8 cellular contexts compared by ENCODE assay signal in genomic region chr9:89999534-90000370, GRCh38.
A peak's percentile ranks its signal among the peaks of the same experiment; 100 is the strongest.
DNase-seq lines count a peak whose midpoint lies in the region; ATAC-seq, FAIRE-seq and TF ChIP-seq lines count a peak whose summit lies in the region.

No MANE protein-coding gene starts in this region.

- no peaks in the 10 kb centered on the region for H3K9me3 Mint-ChIP-seq in activated T-helper 17 cell treated with anti-CD3 and anti-CD28 coated beads, Interleukin-2, amount 50 U/mL, for 72 hours

- H3K9me3 ChIP-seq in A549, result no peaks in the 10 kb centered on the region

- H3K27ac ChIP-seq in A549, result peak overlapping the region; percentile 76 to 85
- H3K27ac ChIP-seq in foreskin keratinocyte, result no peak overlapping the region

- DNase-seq in A549 (ENCODE audit: low read depth in 1 of 2, low spot score in 1 of 2) (peak; percentile 18 to 68), NCI-H526 (lab: John Stamatoyannopoulos, UW) (peak; percentile 45 to 56), foreskin keratinocyte (no peak), renal cortical epithelial cell (ENCODE audit: low read depth) (peak; percentile 56), kidney glomerular epithelial cell (lab: John Stamatoyannopoulos, UW) (no peak)

- TF ChIP-seq RAD21 in A549 (conservative IDR thresholded peaks at IDR 0.05 in 1 of 2, IDR thresholded peaks at IDR 0.05 in 1 of 2), result peak in 1 of 2 experiments; percentile 26; a peak in 1 of 5 replicates

- TF ChIP-seq EP300 in A549 (IDR thresholded peaks at IDR 0.05), result no peak

- FAIRE-seq in A549 (lab: Jason Lieb, UNC), result no peak

- H3K4me3 Mint-ChIP-seq in activated T-helper 17 cell treated with anti-CD3 and anti-CD28 coated beads, Interleukin-2, amount 50 U/mL, for 72 hours, result peak overlapping the region; percentile 66

- peak; percentile 77 to 93 for ATAC-seq in A549
- ATAC-seq in HG03135 (IDR thresholded peaks at IDR 0.05; ENCODE audit: unreplicated experiment), result peak; percentile 97
- ATAC-seq in activated T-helper 17 cell treated with anti-CD3 and anti-CD28 coated beads, Interleukin-2, amount 50 U/mL, for 72 hours (replicated peaks), result peak; percentile 88
- peak; percentile 37 for ATAC-seq in foreskin keratinocyte

- H3K4me1 ChIP-seq in A549 (peaks cover 28% of the 10 kb centered on the region), foreskin keratinocyte (peaks cover 8% of the 10 kb centered on the region)

- H3K4me1 Mint-ChIP-seq in activated T-helper 17 cell treated with anti-CD3 and anti-CD28 coated beads, Interleukin-2, amount 50 U/mL, for 72 hours, result peaks cover 17% of the 10 kb centered on the region

- no peak for TF ChIP-seq POLR2A in A549 (IDR thresholded peaks at IDR 0.05; ENCODE audit: low read length)
- peak; percentile 40 for TF ChIP-seq POLR2A in GM18951 (IDR thresholded peaks at IDR 0.05; ENCODE audit: extremely low read depth, insufficient read depth, insufficient read length)

- no peaks in the 10 kb centered on the region for H3K36me3 Mint-ChIP-seq in activated T-helper 17 cell treated with anti-CD3 and anti-CD28 coated beads, Interleukin-2, amount 50 U/mL, for 72 hours (ENCODE audit: low read depth)

- H3K27ac Mint-ChIP-seq in activated T-helper 17 cell treated with anti-CD3 and anti-CD28 coated beads, Interleukin-2, amount 50 U/mL, for 72 hours, result peak overlapping the region; percentile 39

- peaks cover 3% of the 10 kb centered on the region for H3K27me3 ChIP-seq in foreskin keratinocyte

- H3K4me2 ChIP-seq in A549, result peak overlapping the region; percentile 93

- in situ Hi-C loops in GM18951 (cut with MboI; ENCODE audit: low sequenced_read_pairs, unreplicated experiment), result no loop called here

- TF ChIP-seq CTCF in A549 (IDR thresholded peaks at IDR 0.05) (no peak), foreskin keratinocyte (conservative IDR thresholded peaks at IDR 0.05) (no peak)

- H3K27me3 Mint-ChIP-seq in activated T-helper 17 cell treated with anti-CD3 and anti-CD28 coated beads, Interleukin-2, amount 50 U/mL, for 72 hours, result no peaks in the 10 kb centered on the region

- POLR2A ChIA-PET in A549 (lab: Yijun Ruan, JAX), result no interaction called here

- H3K4me3 ChIP-seq in A549, result peak overlapping the region; percentile 22; the same call in 2 of the 3 replicates

- CTCF ChIA-PET in A549 (lab: Yijun Ruan, JAX), result interaction anchor here (0.5 to 1.7 kb wide), 8 partner anchors 8 to 406 kb away, joined by 3 to 4 read pairs (median 3); no protein-coding TSS in a partner anchor

- WGBS in A549 (ENCODE audit: missing lambda C conversion rate), result 21% methylated on average over 12 of the region's 12 CpGs

TF ChIP-seq in A549, 52 proteins besides CTCF, POLR2A, EP300 and RAD21:
- no peak for TF ChIP-seq PBX3 (IDR thresholded peaks at IDR 0.05)
- no peak for TF ChIP-seq KDM1A (IDR thresholded peaks at IDR 0.05; ENCODE audit: low read depth)
- no peak for TF ChIP-seq ZFP36 (IDR thresholded peaks at IDR 0.05; ENCODE audit: borderline replicate concordance, partially characterized antibody)
- TF ChIP-seq USF2 (IDR thresholded peaks at IDR 0.05), result no peak
- no peak for TF ChIP-seq JUN (IDR thresholded peaks at IDR 0.05)
- TF ChIP-seq HMGXB4 (CRISPR knock-in tag; IDR thresholded peaks at IDR 0.05; ENCODE audit: borderline replicate concordance), result no peak
- no peak for TF ChIP-seq KDM5A (IDR thresholded peaks at IDR 0.05)
- TF ChIP-seq NR3C1 (IDR thresholded peaks at IDR 0.05), result no peak
- no peak for TF ChIP-seq BHLHE40 (IDR thresholded peaks at IDR 0.05; ENCODE audit: low read depth, low read length)
- TF ChIP-seq GATA3 (IDR thresholded peaks at IDR 0.05; ENCODE audit: borderline replicate concordance), result no peak
- TF ChIP-seq TP53 (CRISPR knock-in tag; IDR thresholded peaks at IDR 0.05), result no peak
- peak; percentile 25; the same call in 1 of the 3 replicates for TF ChIP-seq SMC3 (IDR thresholded peaks at IDR 0.05)
- TF ChIP-seq BCL3 (IDR thresholded peaks at IDR 0.05), result no peak
- peak; percentile 63; the same call in 1 of the 2 replicates for TF ChIP-seq MAX (IDR thresholded peaks at IDR 0.05)
- TF ChIP-seq POLR2AphosphoS2 (conservative IDR thresholded peaks at IDR 0.05; ENCODE audit: low read length), result no peak
- no peak for TF ChIP-seq ELK1 (IDR thresholded peaks at IDR 0.05; ENCODE audit: low read depth, low read length)
- no peak for TF ChIP-seq TFCP2L1 (CRISPR knock-in tag; IDR thresholded peaks at IDR 0.05)
- TF ChIP-seq MYC (IDR thresholded peaks at IDR 0.05; ENCODE audit: borderline replicate concordance, low read length), result 0 out of 2 replicates have a peak, but pooled peaks have one; percentile 37
- no peak for TF ChIP-seq EHF (CRISPR knock-in tag; IDR thresholded peaks at IDR 0.05)
- TF ChIP-seq RNF2 (IDR thresholded peaks at IDR 0.05; ENCODE audit: borderline replicate concordance, low read depth), result no peak
- TF ChIP-seq FOXS1 (CRISPR knock-in tag; IDR thresholded peaks at IDR 0.05), result peak; percentile 80; the same call in 1 of the 2 replicates
- no peak for TF ChIP-seq CHD4 (IDR thresholded peaks at IDR 0.05; ENCODE audit: borderline replicate concordance)
- TF ChIP-seq MAZ (IDR thresholded peaks at IDR 0.05; ENCODE audit: borderline replicate concordance, low read depth, low read length), result no peak
- TF ChIP-seq ATOH8 (CRISPR knock-in tag; IDR thresholded peaks at IDR 0.05; ENCODE audit: low read depth), result no peak
- no peak for TF ChIP-seq SREBF2 (IDR thresholded peaks at IDR 0.05)

Comparison
In these comparisons a context has a peak if more than half of its experiments do, and no peak if none do; other contexts are left out.
1. ATAC-seq: peak in every context shown above with its lines; median percentile 97 in HG03135; 88 in activated T-helper 17 cell treated with anti-CD3 and anti-CD28 coated beads, Interleukin-2, amount 50 U/mL, for 72 hours; 85 in A549; 37 in foreskin keratinocyte.
2. DNase-seq: peak in A549 (2 of 2), NCI-H526 (2 of 2) and renal cortical epithelial cell (single experiment); none in foreskin keratinocyte (0 of 2) and kidney glomerular epithelial cell (single experiment).